Comparison of ENCODE assay signal across 13 cellular contexts in the genomic region with DNA sequence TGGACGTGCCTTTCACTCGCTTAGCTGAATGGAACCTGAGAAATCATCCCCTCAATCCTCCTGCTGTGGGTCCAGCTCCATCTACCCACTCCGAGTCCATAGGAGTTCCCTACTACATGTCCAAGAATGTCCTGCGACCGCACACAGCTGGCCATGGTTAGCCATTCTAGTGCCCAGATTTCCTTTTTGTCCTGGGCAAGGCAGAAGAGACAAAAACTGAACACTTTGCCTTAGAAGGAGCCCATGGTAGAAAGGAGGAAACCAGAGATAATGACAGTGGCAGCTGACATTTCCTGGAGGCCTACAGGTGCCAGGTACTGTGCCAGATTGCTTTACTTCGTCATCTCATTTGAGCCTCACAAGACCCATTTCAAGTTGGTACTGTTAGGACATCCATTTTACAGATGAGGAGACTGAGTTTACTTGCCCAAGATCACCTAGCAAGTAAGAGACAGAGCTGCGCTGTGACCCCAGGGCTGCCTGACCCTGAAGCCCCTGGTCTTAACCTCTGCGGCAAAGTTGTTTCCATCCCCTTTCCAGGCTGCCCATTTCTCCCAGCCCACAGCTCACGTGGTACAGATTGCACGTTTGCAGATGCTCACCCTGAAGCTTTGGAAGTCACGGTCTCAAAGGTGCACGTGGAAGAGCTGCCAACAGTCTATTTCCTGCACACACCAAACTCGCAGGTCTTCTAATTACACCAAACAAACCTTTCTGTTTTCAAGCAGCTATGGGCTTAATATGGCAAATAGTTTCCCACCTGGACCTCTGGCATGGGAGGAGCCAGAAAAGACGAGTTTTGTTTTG.
DNase-seq lines count a peak whose midpoint lies in the region; TF ChIP-seq lines count a peak whose summit lies in the region.
"Had no signal": no experiment of that assay in that cellular context is flagged by ENCODE, and none has a peak within 500 bp of the region (broad histone marks: within the 10 kb centered on the region; RNA-seq: fewer than 3 reads in every experiment).

No MANE protein-coding gene starts in this region.

- peak overlapping the region; percentile 26 for H3K4me3 Mint-ChIP-seq in type B pancreatic cell
- H3K4me3 Mint-ChIP-seq: dendritic cell treated with granulocyte-macrophage colony-stimulating factor and Interleukin-4, amounts not matched to agents 40 ng/mL and 50 ng/mL, for 4 days; WTC11 had no signal

- in situ Hi-C loops in brain microvascular endothelial cell (cut with HindIII; ENCODE audit: low pct_ligation_motif_present, low sequenced_read_pairs), result no loop called here

- peaks cover 87% of the 10 kb centered on the region for H3K27me3 Mint-ChIP-seq in type B pancreatic cell

- H3K36me3 ChIP-seq in muscle layer of duodenum (ENCODE audit: control insufficient read depth in 1 of 2, insufficient read depth in 2 of 2, low read length in 2 of 2) (no peaks in the 10 kb centered on the region), brain microvascular endothelial cell (replicated peaks) (no peaks in the 10 kb centered on the region)

- H3K4me1 Mint-ChIP-seq in type B pancreatic cell (ENCODE audit: unreplicated experiment), result peaks cover 65% of the 10 kb centered on the region

- peak; percentile 57 for DNase-seq in activated effector memory CD4-positive, alpha-beta T cell treated with anti-CD3 and anti-CD28 coated beads, Interleukin-2, amount 50 U/mL, for 16 hours
- no peak for DNase-seq in activated effector memory CD4-positive, alpha-beta T cell treated with Interleukin-2 at 50 U/mL for 16 hours
- DNase-seq in type B pancreatic cell (ENCODE audit: extremely low spot score, unreplicated experiment) (no peak), ecto neural progenitor cell (ENCODE audit: low spot score) (no peak), medulla oblongata (ENCODE audit: extremely low spot score) (no peak), brain microvascular endothelial cell (no peak)
- DNase-seq: GM23248; NCI-H774; stimulated activated CD4-positive, alpha-beta T cell treated with anti-CD3 and anti-CD28 coated beads, Interleukin-12 subunit alpha, Interleukin-12 subunit beta, amount 100 ng/mL, for 4 hours had no signal

- peak overlapping the region; percentile 71 for H3K27ac ChIP-seq in adipose tissue (ENCODE audit: low read depth, low read length)
- peak overlapping the region; percentile 97 for H3K27ac ChIP-seq in muscle layer of duodenum (ENCODE audit: low read length)
- no peak overlapping the region for H3K27ac ChIP-seq in brain microvascular endothelial cell
- H3K27ac ChIP-seq: GM23248 had no signal

- no peaks in the 10 kb centered on the region for H3K9me3 Mint-ChIP-seq in type B pancreatic cell
- H3K9me3 Mint-ChIP-seq: dendritic cell treated with granulocyte-macrophage colony-stimulating factor and Interleukin-4, amounts not matched to agents 40 ng/mL and 50 ng/mL, for 4 days; WTC11 had no signal

- no peaks in the 10 kb centered on the region for H3K36me3 Mint-ChIP-seq in type B pancreatic cell
- H3K36me3 Mint-ChIP-seq: WTC11 had no signal

- 65 to 69% (median 67%) methylated on average over 14 of the region's 14 CpGs for WGBS in adipose tissue, 3 donors

- H3K4me3 ChIP-seq in muscle layer of duodenum (ENCODE audit: low read depth in 1 of 2, low read length in 2 of 2) (peak overlapping the region in 1 of 2 donors; percentile 16), brain microvascular endothelial cell (ENCODE audit: low read depth, low read length) (no peak overlapping the region)
- H3K4me3 ChIP-seq: GM23248 had no signal

- TF ChIP-seq CTCF in type B pancreatic cell (conservative IDR thresholded peaks at IDR 0.05), result no peak
- TF ChIP-seq CTCF in brain microvascular endothelial cell (IDR thresholded peaks at IDR 0.05; ENCODE audit: low read depth, low read length, missing control alignments), result no peak

- no peaks in the 10 kb centered on the region for H3K27me3 ChIP-seq in muscle layer of duodenum (ENCODE audit: low read depth, low read length)
- H3K27me3 ChIP-seq in brain microvascular endothelial cell (replicated peaks), result peaks cover 48% of the 10 kb centered on the region

- no peaks in the 10 kb centered on the region for H3K9me3 ChIP-seq in muscle layer of duodenum (ENCODE audit: control insufficient read depth in 1 of 2, low read length in 2 of 2)

- no peak overlapping the region for H3K27ac Mint-ChIP-seq in type B pancreatic cell
- H3K27ac Mint-ChIP-seq: dendritic cell treated with granulocyte-macrophage colony-stimulating factor and Interleukin-4, amounts not matched to agents 40 ng/mL and 50 ng/mL, for 4 days; WTC11 had no signal

- peaks cover 43 to 68% of the 10 kb centered on the region in 2 donors for H3K4me1 ChIP-seq in muscle layer of duodenum (ENCODE audit: control insufficient read depth in 1 of 2, insufficient read depth in 2 of 2, low read length in 2 of 2)
